1 cellular context compared by ENCODE assay signal in genomic region chr1:11272842-11273594, GRCh38.
TF ChIP-seq lines count a peak whose summit lies in the region.

UBIAD1 (plus strand) TSS chr1:11273198; CDS start chr1:11273532, 334 bp downstream.

TF ChIP-seq in HepG2, 621 proteins besides CTCF, POLR2A, EP300 and RAD21 (continued from another document and continues in another):
- TF ChIP-seq LCORL (IDR thresholded peaks at IDR 0.05) = no peak
- peak; percentile 15; the same call in 1 of the 2 replicates for TF ChIP-seq LCORL (CRISPR knock-in tag; IDR thresholded peaks at IDR 0.05)
- no peak for TF ChIP-seq SP1 (IDR thresholded peaks at IDR 0.05)
- TF ChIP-seq SP1 (CRISPR knock-in tag; IDR thresholded peaks at IDR 0.05) = peak; percentile 88
- TF ChIP-seq SNAPC5 (CRISPR knock-in tag; IDR thresholded peaks at IDR 0.05; ENCODE audit: borderline replicate concordance) = no peak
- TF ChIP-seq MIER2 (CRISPR knock-in tag; IDR thresholded peaks at IDR 0.05) = no peak
- peak; percentile 74; the same call in 1 of the 2 replicates for TF ChIP-seq PAX8 (CRISPR knock-in tag; IDR thresholded peaks at IDR 0.05; ENCODE audit: borderline replicate concordance)
- TF ChIP-seq ZSCAN30 (CRISPR knock-in tag; IDR thresholded peaks at IDR 0.05) = no peak
- no peak for TF ChIP-seq ZMAT5 (CRISPR knock-in tag; IDR thresholded peaks at IDR 0.05; ENCODE audit: borderline replicate concordance, low read depth)
- TF ChIP-seq ZNF317 (CRISPR knock-in tag; IDR thresholded peaks at IDR 0.05) = 0 out of 2 replicates have a peak, but pooled peaks have one; percentile 61
- no peak for TF ChIP-seq SSRP1 (CRISPR knock-in tag; IDR thresholded peaks at IDR 0.05)
- TF ChIP-seq JDP2 (CRISPR knock-in tag; IDR thresholded peaks at IDR 0.05; ENCODE audit: borderline replicate concordance) = no peak
- peak; percentile 85; the same call in 1 of the 2 replicates for TF ChIP-seq ZNF451 (CRISPR knock-in tag; IDR thresholded peaks at IDR 0.05)
- TF ChIP-seq PREB (CRISPR knock-in tag; IDR thresholded peaks at IDR 0.05) = peak; percentile 13; the same call in 1 of the 2 replicates
- peak; percentile 72; the same call in 1 of the 2 replicates for TF ChIP-seq TBX2 (CRISPR knock-in tag; IDR thresholded peaks at IDR 0.05; ENCODE audit: borderline replicate concordance)
- peak; percentile 18; the same call in 1 of the 2 replicates for TF ChIP-seq ZBED4 (CRISPR knock-in tag; IDR thresholded peaks at IDR 0.05; ENCODE audit: borderline replicate concordance)
- TF ChIP-seq RXRB (CRISPR knock-in tag; IDR thresholded peaks at IDR 0.05; ENCODE audit: borderline replicate concordance) = peak; percentile 44
- no peak; the same call in 1 of the 2 replicates for TF ChIP-seq SMAD9 (CRISPR knock-in tag; IDR thresholded peaks at IDR 0.05)
- peak; percentile 82; the same call in 1 of the 2 replicates for TF ChIP-seq CSRNP1 (CRISPR knock-in tag; IDR thresholded peaks at IDR 0.05)
- TF ChIP-seq RNF2 (conservative IDR thresholded peaks at IDR 0.05; ENCODE audit: low read depth) = no peak
- no peak; the same call in 1 of the 2 replicates for TF ChIP-seq MTERF4 (CRISPR knock-in tag; IDR thresholded peaks at IDR 0.05)
- TF ChIP-seq SMARCE1 (IDR thresholded peaks at IDR 0.05; ENCODE audit: borderline replicate concordance) = no peak
- TF ChIP-seq KMT2A (CRISPR knock-in tag; IDR thresholded peaks at IDR 0.05) = no peak
- no peak; the same call in 1 of the 2 replicates for TF ChIP-seq ZNF362 (CRISPR knock-in tag; IDR thresholded peaks at IDR 0.05; ENCODE audit: borderline replicate concordance)
- TF ChIP-seq TRIM22 (IDR thresholded peaks at IDR 0.05) = no peak
- TF ChIP-seq ZNF891 (CRISPR knock-in tag; IDR thresholded peaks at IDR 0.05) = no peak; the same call in 1 of the 2 replicates
- TF ChIP-seq PRDM10 (CRISPR knock-in tag; IDR thresholded peaks at IDR 0.05; ENCODE audit: low read depth) = no peak; the same call in 1 of the 2 replicates
- TF ChIP-seq ZNF670 (CRISPR knock-in tag; IDR thresholded peaks at IDR 0.05; ENCODE audit: borderline replicate concordance) = peak; percentile 77; the same call in 1 of the 2 replicates
- TF ChIP-seq RNF219 (CRISPR knock-in tag; IDR thresholded peaks at IDR 0.05) = no peak
- no peak for TF ChIP-seq ZFAT (CRISPR knock-in tag; conservative IDR thresholded peaks at IDR 0.05)
- TF ChIP-seq GATAD1 (CRISPR knock-in tag; IDR thresholded peaks at IDR 0.05) = peak; percentile 91
- 0 out of 2 replicates have a peak, but pooled peaks have one; percentile 44 for TF ChIP-seq KAT7 (CRISPR knock-in tag; IDR thresholded peaks at IDR 0.05; ENCODE audit: borderline replicate concordance)
- TF ChIP-seq GLI4 (CRISPR knock-in tag; IDR thresholded peaks at IDR 0.05; ENCODE audit: borderline replicate concordance) = peak; percentile 72; the same call in 1 of the 2 replicates
- no peak for TF ChIP-seq THRA (CRISPR knock-in tag; IDR thresholded peaks at IDR 0.05; ENCODE audit: borderline replicate concordance)
- TF ChIP-seq ZNF326 (CRISPR knock-in tag; IDR thresholded peaks at IDR 0.05; ENCODE audit: borderline replicate concordance) = no peak
- TF ChIP-seq GTF3A (CRISPR knock-in tag; conservative IDR thresholded peaks at IDR 0.05) = no peak
